Comparison of ENCODE assay signal across 1 cellular context in genomic region chr9:115691097-115691496, GRCh38.
TF ChIP-seq lines count a peak whose summit lies in the region.

No MANE protein-coding gene starts in this region.

TF ChIP-seq in HCT116, 20 proteins besides CTCF, POLR2A, EP300 and RAD21 (continued from another document):
- no peak for TF ChIP-seq REST (IDR thresholded peaks at IDR 0.05; ENCODE audit: low read depth)
- TF ChIP-seq CBX3 (IDR thresholded peaks at IDR 0.05; ENCODE audit: low read depth), result no peak
- no peak for TF ChIP-seq SRF (IDR thresholded peaks at IDR 0.05; ENCODE audit: low read depth)
- no peak for TF ChIP-seq ZFX (IDR thresholded peaks at IDR 0.05)
- TF ChIP-seq EZH2 (IDR thresholded peaks at IDR 0.05), result no peak
- TF ChIP-seq ELF1 (IDR thresholded peaks at IDR 0.05; ENCODE audit: borderline replicate concordance, low read depth), result no peak
- no peak for TF ChIP-seq TCF7L2 (IDR thresholded peaks at IDR 0.05; ENCODE audit: borderline replicate concordance, extremely low read depth, insufficient read depth, insufficient read length)
- peak; percentile 47; the same call in 1 of the 2 replicates for TF ChIP-seq SP1 (IDR thresholded peaks at IDR 0.05; ENCODE audit: low read depth)
- TF ChIP-seq ATF3 (IDR thresholded peaks at IDR 0.05), result no peak
- TF ChIP-seq EGR1 (IDR thresholded peaks at IDR 0.05; ENCODE audit: low read depth), result no peak
- TF ChIP-seq JUND (IDR thresholded peaks at IDR 0.05), result peak; percentile 40; the same call in 1 of the 2 replicates
- TF ChIP-seq SIN3A (IDR thresholded peaks at IDR 0.05; ENCODE audit: low read depth), result no peak
- no peak for TF ChIP-seq MAX (IDR thresholded peaks at IDR 0.05)
